ENCODE assay signal across 1 cellular context in genomic region chr1:150293433-150294253, GRCh38.
A peak's percentile ranks its signal among the peaks of the same experiment; 100 is the strongest.
TF ChIP-seq lines count a peak whose summit lies in the region.

TSS of gene MRPS21 (plus strand) at chr1:150293861. CDS start at chr1:150294367, 506 bp downstream.

TF ChIP-seq in GM12878, 131 proteins besides CTCF, POLR2A, EP300 and RAD21 (continued from another document and continues in another):
- TF ChIP-seq SRF (IDR thresholded peaks at IDR 0.05; ENCODE audit: low read depth in 2 of 2, low read length in 2 of 2) (peak in 1 of 2 experiments; percentile 60; a peak in 1 of 4 replicates), SKIL (IDR thresholded peaks at IDR 0.05; ENCODE audit: low read depth, poor library complexity, severe bottlenecking) (no peak), ZBED1 (IDR thresholded peaks at IDR 0.05; ENCODE audit: borderline replicate concordance) (no peak), SUZ12 (IDR thresholded peaks at IDR 0.05; ENCODE audit: unreplicated experiment) (no peak), GATAD2B (conservative IDR thresholded peaks at IDR 0.05; ENCODE audit: low read depth) (peak; percentile 37; the same call in 1 of the 2 replicates), DPF2 (IDR thresholded peaks at IDR 0.05) (0 out of 2 replicates have a peak, but pooled peaks have one; percentile 22), ZSCAN29 (IDR thresholded peaks at IDR 0.05) (no peak), NR2C1 (IDR thresholded peaks at IDR 0.05) (peak; percentile 70), JUNB (IDR thresholded peaks at IDR 0.05) (no peak), STAT3 (IDR thresholded peaks at IDR 0.05; ENCODE audit: low read depth, low read length) (no peak), MYB (IDR thresholded peaks at IDR 0.05; ENCODE audit: borderline replicate concordance, low read depth, low read length) (no peak), USF1 (IDR thresholded peaks at IDR 0.05; ENCODE audit: borderline replicate concordance, extremely low read length, insufficient read depth, low read depth, low read length) (no peak), SPI1 (IDR thresholded peaks at IDR 0.05; ENCODE audit: borderline replicate concordance, insufficient read depth, low read depth, low read length) (no peak), E2F4 (IDR thresholded peaks at IDR 0.05; ENCODE audit: low read depth, low read length) (peak; percentile 29; the same call in 1 of the 2 replicates), RELB (IDR thresholded peaks at IDR 0.05; ENCODE audit: low read depth) (peak; percentile 80), GABPA (IDR thresholded peaks at IDR 0.05; ENCODE audit: low read depth) (peak; percentile 97), CUX1 (IDR thresholded peaks at IDR 0.05; ENCODE audit: insufficient replicate concordance, low read depth, low read length) (no peak), CBX3 (IDR thresholded peaks at IDR 0.05; ENCODE audit: borderline replicate concordance, low read depth) (no peak), BCL3 (IDR thresholded peaks at IDR 0.05; ENCODE audit: borderline replicate concordance, insufficient read depth, low read depth, low read length, poor library complexity, severe bottlenecking) (no peak), ZNF217 (IDR thresholded peaks at IDR 0.05) (no peak), FOXK2 (IDR thresholded peaks at IDR 0.05) (peak; percentile 82), PBX3 (IDR thresholded peaks at IDR 0.05; ENCODE audit: insufficient replicate concordance, low read depth, low read length) (no peak), WRNIP1 (IDR thresholded peaks at IDR 0.05; ENCODE audit: borderline replicate concordance, low read depth, low read length) (0 out of 2 replicates have a peak, but pooled peaks have one; percentile 22), MEF2A (IDR thresholded peaks at IDR 0.05; ENCODE audit: insufficient read depth, low read depth, low read length) (no peak), NKRF (conservative IDR thresholded peaks at IDR 0.05) (peak; percentile 80), IKZF1 (conservative IDR thresholded peaks at IDR 0.05) (peak; percentile 65), RUNX3 (IDR thresholded peaks at IDR 0.05; ENCODE audit: low read length) (peak; percentile 71), BHLHE40 (IDR thresholded peaks at IDR 0.05; ENCODE audit: borderline replicate concordance in 1 of 2, low read depth in 2 of 2, low read length in 1 of 2) (peak in 1 of 2 experiments; percentile 52; a peak in 3 of 4 replicates), MTA3 (IDR thresholded peaks at IDR 0.05; ENCODE audit: borderline replicate concordance, low read length) (peak; percentile 20; the same call in 1 of the 2 replicates), TCF3 (IDR thresholded peaks at IDR 0.05; ENCODE audit: borderline replicate concordance, insufficient read depth, low read depth, low read length) (no peak), POLR2AphosphoS2 (IDR thresholded peaks at IDR 0.05; ENCODE audit: low read depth, low read length) (peak; percentile 92), JUND (IDR thresholded peaks at IDR 0.05; ENCODE audit: low read depth, low read length) (no peak), NFYA (IDR thresholded peaks at IDR 0.05; ENCODE audit: borderline replicate concordance, low read depth, low read length) (no peak), SP1 (IDR thresholded peaks at IDR 0.05; ENCODE audit: low read depth, low read length) (no peak), SIX5 (IDR thresholded peaks at IDR 0.05; ENCODE audit: low read depth, low read length, severe bottlenecking) (peak; percentile 53), RCOR1 (conservative IDR thresholded peaks at IDR 0.05; ENCODE audit: low read depth, low read length) (no peak), POLR2AphosphoS5 (IDR thresholded peaks at IDR 0.05; ENCODE audit: low read length) (peak; percentile 98), CEBPZ (IDR thresholded peaks at IDR 0.05; ENCODE audit: low read depth, low read length) (no peak), RB1 (IDR thresholded peaks at IDR 0.05; ENCODE audit: borderline replicate concordance) (0 out of 2 replicates have a peak, but pooled peaks have one; percentile 35)
